Comparison of ENCODE assay signal across 1 cellular context in the genomic region with DNA sequence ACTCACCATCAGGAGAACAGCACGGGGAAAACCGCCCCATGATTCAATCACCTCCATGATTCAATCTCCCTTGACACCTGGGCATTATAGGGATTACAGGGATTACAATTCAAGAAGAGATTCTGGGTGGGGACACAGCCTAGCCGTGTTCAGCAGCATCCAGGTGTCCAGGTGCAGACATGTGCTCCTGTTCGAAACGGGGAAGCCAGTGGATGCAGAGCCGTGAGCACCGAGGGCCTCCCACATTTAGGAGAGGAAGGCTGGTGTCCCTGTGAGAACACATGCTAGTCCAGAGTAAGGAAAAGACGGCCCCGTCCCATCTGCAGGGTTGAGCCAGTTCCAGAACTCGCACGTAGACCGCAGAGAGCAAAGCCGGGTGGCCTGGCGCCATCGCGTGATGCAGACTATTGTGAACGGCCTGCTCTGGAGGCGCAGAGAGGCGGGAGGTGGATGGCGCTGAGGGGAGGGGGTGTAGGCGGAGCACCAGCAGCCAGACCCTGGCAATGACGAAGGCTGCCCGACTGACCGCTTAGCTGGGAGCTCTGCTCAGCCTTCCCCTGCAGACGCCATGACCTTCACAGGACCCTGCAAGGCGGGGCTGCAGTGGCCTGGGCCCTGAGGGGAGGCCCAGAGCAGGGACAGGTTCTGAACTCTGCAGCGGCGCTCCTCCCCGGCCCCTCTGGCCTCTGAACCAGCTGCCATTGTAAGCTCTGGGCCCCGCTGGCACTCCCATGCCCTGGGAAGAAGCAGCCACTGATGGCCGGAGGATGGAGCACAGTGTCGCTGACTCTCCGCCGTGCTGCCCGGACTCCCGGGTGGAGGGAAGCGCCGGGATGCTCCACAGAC.
TF ChIP-seq lines count a peak whose summit lies in the region.

No MANE protein-coding gene starts in this region.

TF ChIP-seq in HepG2, 621 proteins besides CTCF, POLR2A, EP300 and RAD21 (continued from another document):
- TF ChIP-seq MAFG (CRISPR knock-in tag; IDR thresholded peaks at IDR 0.05) (no peak), ZNF205 (CRISPR knock-in tag; IDR thresholded peaks at IDR 0.05) (no peak)
